Comparison of ENCODE assay signal across 9 cellular contexts in genomic region chr11:72240461-72241289, GRCh38. TPM values are rescaled to one million over a fixed set of nuclear protein-coding genes. Genes with fewer than 3 reads are reported as not detected.
DNase-seq lines count a peak whose midpoint lies in the region; ATAC-seq and TF ChIP-seq lines count a peak whose summit lies in the region.
"Had no signal": no experiment of that assay in that cellular context is flagged by ENCODE, and none has a peak within 500 bp of the region (broad histone marks: within the 10 kb centered on the region; RNA-seq: fewer than 3 reads in every experiment).

No MANE protein-coding gene starts in this region.

- peaks cover 16% of the 10 kb centered on the region for H3K36me3 Mint-ChIP-seq in chondrocyte (ENCODE audit: low read depth)

- no peaks in the 10 kb centered on the region for H3K9me3 ChIP-seq in mucosa of rectum (ENCODE audit: control insufficient read depth in 2 of 2, low read length in 2 of 2)

- H3K27me3 Mint-ChIP-seq in chondrocyte (ENCODE audit: low read depth) = peaks cover 26% of the 10 kb centered on the region

- TF ChIP-seq CTCF in GM20000 (IDR thresholded peaks at IDR 0.05; ENCODE audit: extremely low read depth, missing control alignments) (no peak), chondrocyte (IDR thresholded peaks at IDR 0.05) (no peak)

- H3K27ac Mint-ChIP-seq in chondrocyte (ENCODE audit: unreplicated experiment) = no peak overlapping the region

- DNase-seq in 8988T (peak; percentile 74), GM20000 (ENCODE audit: low spot score) (peak; percentile 72), chondrocyte (ENCODE audit: low spot score) (peak; percentile 89), HuH-7.5 (ENCODE audit: low spot score) (no peak), dedifferentiated amniotic fluid mesenchymal stem cell (ENCODE audit: extremely low spot score) (no peak)

- no peaks in the 10 kb centered on the region for H3K9me3 Mint-ChIP-seq in chondrocyte (ENCODE audit: low read depth)

- H3K36me3 ChIP-seq in mucosa of rectum (ENCODE audit: control insufficient read depth in 2 of 2, insufficient read depth in 2 of 2, low read length in 2 of 2) = peaks cover 12 to 16% of the 10 kb centered on the region in 2 donors

- H3K27ac ChIP-seq in mucosa of rectum (ENCODE audit: low read depth in 2 of 2, low read length in 2 of 2) = no peak overlapping the region

- no peak for ATAC-seq in HG02840 (IDR thresholded peaks at IDR 0.05; ENCODE audit: low FRiP score, unreplicated experiment)
- no peak for ATAC-seq in GM21515 (IDR thresholded peaks at IDR 0.05; ENCODE audit: unreplicated experiment)

- H3K4me3 ChIP-seq in mucosa of rectum (ENCODE audit: low read length in 2 of 2) = peak overlapping the region; percentile 41 to 49

- H3K27me3 ChIP-seq in mucosa of rectum (ENCODE audit: control insufficient read depth in 2 of 2, insufficient read depth in 2 of 2, low read length in 2 of 2) = peaks cover 36 to 38% of the 10 kb centered on the region in 2 donors

- peaks cover 21 to 24% of the 10 kb centered on the region in 2 donors for H3K4me1 ChIP-seq in mucosa of rectum (ENCODE audit: control insufficient read depth in 2 of 2, insufficient read depth in 2 of 2, low read length in 2 of 2)

- H3K4me1 Mint-ChIP-seq in chondrocyte (ENCODE audit: low read depth) = peaks cover 22% of the 10 kb centered on the region

- H3K4me3 Mint-ChIP-seq in chondrocyte (ENCODE audit: unreplicated experiment) = peak overlapping the region; percentile 34

- H3K9ac ChIP-seq in mucosa of rectum (ENCODE audit: low read depth in 1 of 2, low read length in 2 of 2) = peak overlapping the region; percentile 32 to 56

RNA-seq across cellular contexts. Expression of gene PHOX2A, which starts 3.3 kb away (rescaled TPM):
- total RNA-seq in chondrocyte = not detected in 3 replicates
- total RNA-seq: LHCN-M2 had no signal

RNA-seq across cellular contexts. Expression of gene INPPL1, which starts 16.1 kb away (rescaled TPM):
- total RNA-seq in chondrocyte = 214 to 226 TPM (median 224 TPM) in 3 replicates

RNA-seq across cellular contexts. Expression of gene FOLR2, which starts 24.1 kb away (rescaled TPM):
- total RNA-seq in chondrocyte = not detected in 3 replicates
- total RNA-seq: LHCN-M2 had no signal

RNA-seq across cellular contexts. Expression of gene FOLR1, which starts 48.7 kb away (rescaled TPM):
- total RNA-seq in chondrocyte = 0.20 TPM in 1 of 3 replicates, not detected in the others

Comparison
In these comparisons a context has a peak if more than half of its experiments do, and no peak if none do; other contexts are left out.
1. DNase-seq: peak in 8988T (single experiment), GM20000 (single experiment) and chondrocyte (single experiment); none in HuH-7.5 (single experiment) and dedifferentiated amniotic fluid mesenchymal stem cell (single experiment).